11 cellular contexts compared by ENCODE assay signal in the genomic region with DNA sequence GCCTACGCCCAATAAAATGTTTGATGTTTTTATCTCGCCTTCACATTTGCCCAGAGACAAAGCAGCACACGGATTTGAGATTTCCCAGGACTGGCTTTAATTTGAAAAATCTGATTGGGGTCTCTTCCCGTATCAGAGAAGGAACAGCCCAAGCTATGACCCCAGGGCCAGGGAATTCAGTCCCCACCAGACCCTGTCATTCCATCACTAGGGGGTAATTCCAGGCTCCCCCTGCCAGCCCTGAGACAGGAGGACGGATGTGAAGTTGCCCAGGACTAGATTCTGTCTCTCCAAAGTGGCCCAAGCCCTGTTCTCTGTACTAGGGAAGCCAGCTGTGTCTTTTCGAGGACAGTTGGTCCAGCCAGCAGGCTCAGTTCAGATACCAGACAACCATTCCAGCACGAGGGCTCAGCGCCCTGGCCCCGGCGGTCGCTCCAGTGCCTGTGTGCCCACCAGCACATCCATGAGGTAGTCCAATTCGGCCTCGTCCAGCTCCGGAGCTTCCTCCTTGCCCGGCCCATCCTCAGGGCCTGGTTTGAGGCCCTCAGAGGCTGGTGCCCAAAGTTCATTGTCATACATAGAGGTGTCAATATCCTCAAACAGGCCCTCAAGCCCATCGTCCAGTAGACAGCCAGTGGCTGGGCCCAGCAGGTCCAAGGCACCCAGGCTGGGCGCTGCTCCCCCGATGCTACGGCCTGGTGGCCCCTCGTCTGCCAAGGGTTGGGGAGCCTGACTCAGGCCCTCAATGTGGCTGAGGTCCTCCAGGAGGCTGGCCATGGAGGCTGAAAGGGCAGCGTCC. TPM values are rescaled to one million over a fixed set of nuclear protein-coding genes. Genes with fewer than 3 reads are reported as not detected.
A peak's percentile ranks its signal among the peaks of the same experiment; 100 is the strongest.
DNase-seq lines count a peak whose midpoint lies in the region; ATAC-seq, FAIRE-seq and TF ChIP-seq lines count a peak whose summit lies in the region.
"Had no signal": no experiment of that assay in that cellular context is flagged by ENCODE, and none has a peak within 500 bp of the region (broad histone marks: within the 10 kb centered on the region; RNA-seq: fewer than 3 reads in every experiment).

No MANE protein-coding gene starts in this region.

- peaks cover 7% of the 10 kb centered on the region for H3K36me3 Mint-ChIP-seq in T-helper 2 cell treated with Interferon-gamma antibody and Interleukin-4, amounts not matched to agents 5 μg/mL and 100 μg/mL, for 36 hours (ENCODE audit: low read depth)
- H3K36me3 Mint-ChIP-seq in activated T-helper 17 cell treated with anti-CD3 and anti-CD28 coated beads, Interleukin-2, amount 50 U/mL, for 72 hours (ENCODE audit: low read depth): peaks cover 48% of the 10 kb centered on the region

- peak overlapping the region; percentile 91 for H3K27ac Mint-ChIP-seq in T-helper 2 cell treated with Interferon-gamma antibody and Interleukin-4, amounts not matched to agents 5 μg/mL and 100 μg/mL, for 36 hours
- H3K27ac Mint-ChIP-seq in activated T-helper 17 cell treated with anti-CD3 and anti-CD28 coated beads, Interleukin-2, amount 50 U/mL, for 72 hours: peak overlapping the region; percentile 77
- peak overlapping the region in 1 of 2 donors; percentile 92 for H3K27ac Mint-ChIP-seq in stimulated activated naive CD8-positive, alpha-beta T cell treated with anti-CD3 and anti-CD28 coated beads, Interleukin-15, amount 100 ng/mL, for 72 hours

- peaks cover 25% of the 10 kb centered on the region for H3K4me1 Mint-ChIP-seq in T-helper 2 cell treated with Interferon-gamma antibody and Interleukin-4, amounts not matched to agents 5 μg/mL and 100 μg/mL, for 36 hours (ENCODE audit: low read depth)
- peaks cover 8% of the 10 kb centered on the region for H3K4me1 Mint-ChIP-seq in activated T-helper 17 cell treated with anti-CD3 and anti-CD28 coated beads, Interleukin-2, amount 50 U/mL, for 72 hours
- peaks cover 32% of the 10 kb centered on the region for H3K4me1 Mint-ChIP-seq in stimulated activated naive CD8-positive, alpha-beta T cell treated with anti-CD3 and anti-CD28 coated beads, Interleukin-15, amount 100 ng/mL, for 72 hours

- no peak for FAIRE-seq in kidney (lab: Jason Lieb, UNC)

- no peaks in the 10 kb centered on the region for H3K9me3 ChIP-seq in kidney (ENCODE audit: control insufficient read depth in 1 of 2, low read length in 2 of 2)

- intact Hi-C loops in kidney (cut with DNase I): no loop called here

- TF ChIP-seq CTCF in kidney (IDR thresholded peaks at IDR 0.05; ENCODE audit: borderline replicate concordance, extremely low read depth, insufficient read depth) (no peak), foreskin fibroblast (IDR thresholded peaks at IDR 0.05; ENCODE audit: low read depth, low read length) (no peak)

- peak overlapping the region in 1 of 2 donors; percentile 90 for H3K9ac ChIP-seq in kidney (ENCODE audit: low read length in 2 of 2)

- peaks cover 4 to 7% of the 10 kb centered on the region in 2 donors for H3K4me1 ChIP-seq in kidney (ENCODE audit: control insufficient read depth in 1 of 2, insufficient read depth in 1 of 2, low read depth in 1 of 2, low read length in 2 of 2)

- no peak for ATAC-seq in activated T-helper 17 cell treated with anti-CD3 and anti-CD28 coated beads, Interleukin-2, amount 50 U/mL, for 72 hours (replicated peaks)
- no peak for ATAC-seq in stimulated activated naive CD8-positive, alpha-beta T cell treated with anti-CD3 and anti-CD28 coated beads, Interleukin-15, amount 100 ng/mL, for 72 hours

- H3K27me3 Mint-ChIP-seq in T-helper 2 cell treated with Interferon-gamma antibody and Interleukin-4, amounts not matched to agents 5 μg/mL and 100 μg/mL, for 36 hours (ENCODE audit: low read depth): no peaks in the 10 kb centered on the region
- H3K27me3 Mint-ChIP-seq in activated T-helper 17 cell treated with anti-CD3 and anti-CD28 coated beads, Interleukin-2, amount 50 U/mL, for 72 hours: no peaks in the 10 kb centered on the region
- H3K27me3 Mint-ChIP-seq in stimulated activated naive CD8-positive, alpha-beta T cell treated with anti-CD3 and anti-CD28 coated beads, Interleukin-15, amount 100 ng/mL, for 72 hours: no peaks in the 10 kb centered on the region

- no peak overlapping the region for H3K4me3 ChIP-seq in kidney (ENCODE audit: low read length in 2 of 2)
- H3K4me3 ChIP-seq in foreskin fibroblast (ENCODE audit: low read depth in 1 of 2, low read length in 2 of 2): no peak overlapping the region

- H3K36me3 ChIP-seq in kidney (ENCODE audit: control insufficient read depth in 1 of 2, insufficient read depth in 2 of 2, low read length in 2 of 2): peaks cover 4 to 18% of the 10 kb centered on the region in 2 donors

- H3K9me3 Mint-ChIP-seq in T-helper 2 cell treated with Interferon-gamma antibody and Interleukin-4, amounts not matched to agents 5 μg/mL and 100 μg/mL, for 36 hours: no peaks in the 10 kb centered on the region
- H3K9me3 Mint-ChIP-seq in activated T-helper 17 cell treated with anti-CD3 and anti-CD28 coated beads, Interleukin-2, amount 50 U/mL, for 72 hours: no peaks in the 10 kb centered on the region
- H3K9me3 Mint-ChIP-seq in stimulated activated naive CD8-positive, alpha-beta T cell treated with anti-CD3 and anti-CD28 coated beads, Interleukin-15, amount 100 ng/mL, for 72 hours: no peaks in the 10 kb centered on the region

- H3K4me3 Mint-ChIP-seq in T-helper 2 cell treated with Interferon-gamma antibody and Interleukin-4, amounts not matched to agents 5 μg/mL and 100 μg/mL, for 36 hours: peak overlapping the region; percentile 41
- H3K4me3 Mint-ChIP-seq in activated T-helper 17 cell treated with anti-CD3 and anti-CD28 coated beads, Interleukin-2, amount 50 U/mL, for 72 hours: peak overlapping the region; percentile 98
- H3K4me3 Mint-ChIP-seq in stimulated activated naive CD8-positive, alpha-beta T cell treated with anti-CD3 and anti-CD28 coated beads, Interleukin-15, amount 100 ng/mL, for 72 hours: peak overlapping the region; percentile 30 to 87

- no peak for DNase-seq in T-helper 2 cell treated with Interferon-gamma antibody and Interleukin-4, amounts not matched to agents 5 μg/mL and 100 μg/mL, for 36 hours (ENCODE audit: low spot score)
- DNase-seq in T-helper 2 cell: no peak
- no peak for DNase-seq in kidney
- no peak for DNase-seq in stimulated activated naive CD8-positive, alpha-beta T cell treated with anti-CD3 and anti-CD28 coated beads, Interleukin-15, amount 100 ng/mL, for 72 hours
- DNase-seq in foreskin fibroblast: no peak
- no peak for DNase-seq in stimulated activated CD4-positive, alpha-beta T cell treated with anti-CD3 and anti-CD28 coated beads, Interleukin-2, amount 100 ng/mL, for 48 hours
- DNase-seq in Ammon's horn (ENCODE audit: low spot score): no peak
- DNase-seq: central memory CD4-positive, alpha-beta T cell; GOT3; NCI-H2171 treated with DMSO at 0.1 percent for 48 hours had no signal

- H3K27ac ChIP-seq in kidney (ENCODE audit: low read depth in 2 of 2, low read length in 2 of 2): peak overlapping the region; percentile 5 to 100

RNA-seq across cellular contexts. Expression of a gene that starts 3.2 kb away (rescaled TPM):
- total RNA-seq in activated T-helper 17 cell treated with anti-CD3 and anti-CD28 coated beads, Interleukin-2, amount 50 U/mL, for 72 hours: 10 to 100 TPM; 14.3 to 34.4 TPM
- 14.8 TPM for total RNA-seq in kidney
- polyA plus RNA-seq in kidney (ENCODE audit: insufficient read depth, low read depth, low replicate concordance): 18.2 TPM

RNA-seq across cellular contexts. Expression of a gene that starts 9.4 kb away (rescaled TPM):
- 1 to 10 TPM in 1 of 2 donors, under 1 TPM in 1; 0.82 to 1.3 TPM for total RNA-seq in activated T-helper 17 cell treated with anti-CD3 and anti-CD28 coated beads, Interleukin-2, amount 50 U/mL, for 72 hours
- total RNA-seq in kidney: 4.5 TPM
- 12.6 TPM for polyA plus RNA-seq in kidney (ENCODE audit: insufficient read depth, low read depth, low replicate concordance)

RNA-seq across cellular contexts. Expression of a gene that starts 21.5 kb away (rescaled TPM):
- total RNA-seq in activated T-helper 17 cell treated with anti-CD3 and anti-CD28 coated beads, Interleukin-2, amount 50 U/mL, for 72 hours: 10 to 100 TPM; 14.3 to 23.9 TPM
- 38.4 TPM for total RNA-seq in kidney
- 29.9 TPM for polyA plus RNA-seq in kidney (ENCODE audit: insufficient read depth, low read depth, low replicate concordance)

RNA-seq across cellular contexts. Expression of a gene that starts 32.6 kb away (rescaled TPM):
- not detected for total RNA-seq in activated T-helper 17 cell treated with anti-CD3 and anti-CD28 coated beads, Interleukin-2, amount 50 U/mL, for 72 hours
- total RNA-seq in kidney: 0.09 TPM
- polyA plus RNA-seq in kidney (ENCODE audit: insufficient read depth, low read depth, low replicate concordance): not detected

RNA-seq across cellular contexts. Expression of a gene that starts 42.9 kb away (rescaled TPM):
- total RNA-seq in activated T-helper 17 cell treated with anti-CD3 and anti-CD28 coated beads, Interleukin-2, amount 50 U/mL, for 72 hours: 10 to 100 TPM; 27.1 to 55.5 TPM
- 89.9 TPM for total RNA-seq in kidney
- 248 TPM for polyA plus RNA-seq in kidney (ENCODE audit: insufficient read depth, low read depth, low replicate concordance)

Comparison
In these comparisons a context has a peak if more than half of its experiments do, and no peak if none do; other contexts are left out.
1. H3K4me3 Mint-ChIP-seq: peak in every context shown above with its lines; median percentile 98 in activated T-helper 17 cell treated with anti-CD3 and anti-CD28 coated beads, Interleukin-2, amount 50 U/mL, for 72 hours; 58 in stimulated activated naive CD8-positive, alpha-beta T cell treated with anti-CD3 and anti-CD28 coated beads, Interleukin-15, amount 100 ng/mL, for 72 hours; 41 in T-helper 2 cell treated with Interferon-gamma antibody and Interleukin-4, amounts not matched to agents 5 μg/mL and 100 μg/mL, for 36 hours.